12 cellular contexts compared by ENCODE assay signal in the genomic region with DNA sequence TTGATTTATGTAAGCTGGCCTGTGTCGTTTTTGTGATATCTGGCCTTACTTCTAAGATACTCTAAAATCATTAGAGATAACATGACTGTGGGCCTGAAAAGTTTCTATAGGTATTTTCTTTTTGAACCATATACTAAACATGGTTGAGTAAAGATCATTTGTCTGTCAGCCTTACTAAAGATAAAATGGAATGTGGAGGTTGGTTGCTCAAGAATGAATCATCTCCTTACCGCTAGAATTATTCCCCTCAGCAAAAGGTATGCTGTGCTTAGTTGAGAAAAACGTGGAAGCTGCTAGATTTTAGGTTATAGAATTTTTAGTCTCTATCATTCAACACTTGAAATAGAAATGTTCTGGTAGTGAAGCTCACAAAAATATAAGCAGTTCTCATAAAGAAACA.
DNase-seq lines count a peak whose midpoint lies in the region; ATAC-seq and TF ChIP-seq lines count a peak whose summit lies in the region.
"Had no signal": no experiment of that assay in that cellular context is flagged by ENCODE, and none has a peak within 500 bp of the region (broad histone marks: within the 10 kb centered on the region; RNA-seq: fewer than 3 reads in every experiment).

No MANE protein-coding gene starts in this region.

- H3K9me3 ChIP-seq in breast epithelium (peaks cover 0 to 10% of the 10 kb centered on the region in 2 donors), tibial artery (no peaks in the 10 kb centered on the region)

- H3K27me3 Mint-ChIP-seq in MCF 10A (ENCODE audit: insufficient read depth, unreplicated experiment), result no peaks in the 10 kb centered on the region
- H3K27me3 Mint-ChIP-seq in activated T-helper 17 cell treated with anti-CD3 and anti-CD28 coated beads, Interleukin-2, amount 50 U/mL, for 72 hours, result peaks cover 8% of the 10 kb centered on the region
- H3K27me3 Mint-ChIP-seq in activated CD4-positive, alpha-beta T cell treated with anti-CD3 and anti-CD28 coated beads, Interleukin-2, amount 10 ng/mL, durations not matched to agents 24 days and 14 days, result no peaks in the 10 kb centered on the region

- DNase-seq in MCF 10A (ENCODE audit: unreplicated experiment) (peak; percentile 64), breast epithelium (ENCODE audit: low spot score in 2 of 2) (no peak), foreskin fibroblast (peak; percentile 3 to 45), tibial artery (no peak)
- no peak for DNase-seq in activated CD4-positive, alpha-beta T cell treated with anti-CD3 and anti-CD28 coated beads, Interleukin-2, amount 10 ng/mL, durations not matched to agents 24 days and 14 days
- DNase-seq: DMS79 treated with DMSO at 0.1 percent for 48 hours; hippocampal formation; NCI-H2029 treated with DMSO at 0.1 percent for 48 hours; stimulated activated CD4-positive, alpha-beta T cell treated with anti-CD3 and anti-CD28 coated beads, Interleukin-12 subunit alpha, Interleukin-12 subunit beta, amount 100 ng/mL, for 4 hours had no signal

- POLR2A ChIA-PET in MCF 10A (lab: Yijun Ruan, JAX), result interaction anchor here (0.6 kb wide), 2 partner anchors 28 to 1086 kb away, joined by 3 to 4 read pairs; no protein-coding TSS in a partner anchor

- H3K36me3 Mint-ChIP-seq in MCF 10A (ENCODE audit: insufficient read depth, unreplicated experiment), result peaks cover 6% of the 10 kb centered on the region
- H3K36me3 Mint-ChIP-seq in activated T-helper 17 cell treated with anti-CD3 and anti-CD28 coated beads, Interleukin-2, amount 50 U/mL, for 72 hours (ENCODE audit: low read depth), result no peaks in the 10 kb centered on the region
- H3K36me3 Mint-ChIP-seq in activated CD4-positive, alpha-beta T cell treated with anti-CD3 and anti-CD28 coated beads, Interleukin-2, amount 10 ng/mL, durations not matched to agents 24 days and 14 days (ENCODE audit: low read depth), result no peaks in the 10 kb centered on the region

- no peak overlapping the region for H3K27ac Mint-ChIP-seq in MCF 10A (ENCODE audit: low read depth, unreplicated experiment)
- peak overlapping the region; percentile 21 for H3K27ac Mint-ChIP-seq in activated T-helper 17 cell treated with anti-CD3 and anti-CD28 coated beads, Interleukin-2, amount 50 U/mL, for 72 hours
- H3K27ac Mint-ChIP-seq in activated CD4-positive, alpha-beta T cell treated with anti-CD3 and anti-CD28 coated beads, Interleukin-2, amount 10 ng/mL, durations not matched to agents 24 days and 14 days, result no peak overlapping the region

- H3K27me3 ChIP-seq in breast epithelium, result no peaks in the 10 kb centered on the region
- H3K27me3 ChIP-seq in tibial artery, result no peaks in the 10 kb centered on the region

- H3K4me3 Mint-ChIP-seq in MCF 10A (ENCODE audit: unreplicated experiment), result no peak overlapping the region
- H3K4me3 Mint-ChIP-seq in activated T-helper 17 cell treated with anti-CD3 and anti-CD28 coated beads, Interleukin-2, amount 50 U/mL, for 72 hours, result peak overlapping the region; percentile 43
- no peak overlapping the region for H3K4me3 Mint-ChIP-seq in activated CD4-positive, alpha-beta T cell treated with anti-CD3 and anti-CD28 coated beads, Interleukin-2, amount 10 ng/mL, durations not matched to agents 24 days and 14 days

- no peak overlapping the region for H3K4me3 ChIP-seq in breast epithelium
- no peak overlapping the region for H3K4me3 ChIP-seq in foreskin fibroblast (ENCODE audit: low read depth in 1 of 2, low read length in 2 of 2)
- H3K4me3 ChIP-seq in tibial artery, result peak overlapping the region in 1 of 2 donors; percentile 33

- intact Hi-C loops in MCF 10A (cut with micrococcal nuclease) (no loop called here), breast epithelium (cut with DNase I; ENCODE audit: low total_unique reads) (no loop called here), tibial artery (cut with DNase I; ENCODE audit: low total_unique reads) (no loop called here)
- intact Hi-C loops in activated CD4-positive, alpha-beta T cell treated with anti-CD3 and anti-CD28 coated beads, Interleukin-2, amount 10 ng/mL, durations not matched to agents 24 days and 14 days (cut with micrococcal nuclease), result no loop called here

- H3K9me3 Mint-ChIP-seq in MCF 10A (ENCODE audit: unreplicated experiment), result no peaks in the 10 kb centered on the region
- H3K9me3 Mint-ChIP-seq in activated T-helper 17 cell treated with anti-CD3 and anti-CD28 coated beads, Interleukin-2, amount 50 U/mL, for 72 hours, result no peaks in the 10 kb centered on the region
- peaks cover 12% of the 10 kb centered on the region for H3K9me3 Mint-ChIP-seq in activated CD4-positive, alpha-beta T cell treated with anti-CD3 and anti-CD28 coated beads, Interleukin-2, amount 10 ng/mL, durations not matched to agents 24 days and 14 days

- TF ChIP-seq CTCF in MCF 10A (IDR thresholded peaks at IDR 0.05; ENCODE audit: unreplicated experiment) (no peak), breast epithelium (IDR thresholded peaks at IDR 0.05) (no peak), foreskin fibroblast (IDR thresholded peaks at IDR 0.05; ENCODE audit: low read depth, low read length) (no peak), tibial artery (IDR thresholded peaks at IDR 0.05) (no peak)

- no peak for TF ChIP-seq POLR2A in breast epithelium (IDR thresholded peaks at IDR 0.05)

- H3K36me3 ChIP-seq in breast epithelium (no peaks in the 10 kb centered on the region), tibial artery (no peaks in the 10 kb centered on the region)

- H3K4me1 Mint-ChIP-seq in MCF 10A (ENCODE audit: insufficient read depth, unreplicated experiment), result peaks cover 8% of the 10 kb centered on the region
- peaks cover 12% of the 10 kb centered on the region for H3K4me1 Mint-ChIP-seq in activated T-helper 17 cell treated with anti-CD3 and anti-CD28 coated beads, Interleukin-2, amount 50 U/mL, for 72 hours
- H3K4me1 Mint-ChIP-seq in activated CD4-positive, alpha-beta T cell treated with anti-CD3 and anti-CD28 coated beads, Interleukin-2, amount 10 ng/mL, durations not matched to agents 24 days and 14 days, result no peaks in the 10 kb centered on the region

- no TSS peak for BruUV-seq in MCF 10A (replicated peaks; lab: Mats Ljungman, UMichigan)

- H3K4me1 ChIP-seq in breast epithelium (no peaks in the 10 kb centered on the region), tibial artery (peaks cover 0 to 79% (median 20%) of the 10 kb centered on the region in 4 donors)

- CTCF ChIA-PET in MCF 10A (lab: Yijun Ruan, JAX), result interaction anchor here (0.7 kb wide), 2 partner anchors 48 to 365 kb away, joined by 3 read pairs; no protein-coding TSS in a partner anchor

- no peak overlapping the region for H3K27ac ChIP-seq in breast epithelium
- peak overlapping the region; percentile 78 to 82 for H3K27ac ChIP-seq in tibial artery

- peak; percentile 74 for ATAC-seq in activated T-helper 17 cell treated with anti-CD3 and anti-CD28 coated beads, Interleukin-2, amount 50 U/mL, for 72 hours (replicated peaks)
- ATAC-seq in HG03442 (IDR thresholded peaks at IDR 0.05; ENCODE audit: unreplicated experiment) (no peak), GM19463 (IDR thresholded peaks at IDR 0.05; ENCODE audit: unreplicated experiment) (no peak)

Comparison
In these comparisons a context has a peak if more than half of its experiments do, and no peak if none do; other contexts are left out.
1. DNase-seq: peak in MCF 10A (single experiment) and foreskin fibroblast (2 of 2); none in breast epithelium (0 of 2), tibial artery (0 of 2) and activated CD4-positive, alpha-beta T cell treated with anti-CD3 and anti-CD28 coated beads, Interleukin-2, amount 10 ng/mL, durations not matched to agents 24 days and 14 days (single experiment).
2. H3K27ac ChIP-seq: peak in tibial artery (2 of 2); none in breast epithelium (0 of 2).